In the genomic region with DNA sequence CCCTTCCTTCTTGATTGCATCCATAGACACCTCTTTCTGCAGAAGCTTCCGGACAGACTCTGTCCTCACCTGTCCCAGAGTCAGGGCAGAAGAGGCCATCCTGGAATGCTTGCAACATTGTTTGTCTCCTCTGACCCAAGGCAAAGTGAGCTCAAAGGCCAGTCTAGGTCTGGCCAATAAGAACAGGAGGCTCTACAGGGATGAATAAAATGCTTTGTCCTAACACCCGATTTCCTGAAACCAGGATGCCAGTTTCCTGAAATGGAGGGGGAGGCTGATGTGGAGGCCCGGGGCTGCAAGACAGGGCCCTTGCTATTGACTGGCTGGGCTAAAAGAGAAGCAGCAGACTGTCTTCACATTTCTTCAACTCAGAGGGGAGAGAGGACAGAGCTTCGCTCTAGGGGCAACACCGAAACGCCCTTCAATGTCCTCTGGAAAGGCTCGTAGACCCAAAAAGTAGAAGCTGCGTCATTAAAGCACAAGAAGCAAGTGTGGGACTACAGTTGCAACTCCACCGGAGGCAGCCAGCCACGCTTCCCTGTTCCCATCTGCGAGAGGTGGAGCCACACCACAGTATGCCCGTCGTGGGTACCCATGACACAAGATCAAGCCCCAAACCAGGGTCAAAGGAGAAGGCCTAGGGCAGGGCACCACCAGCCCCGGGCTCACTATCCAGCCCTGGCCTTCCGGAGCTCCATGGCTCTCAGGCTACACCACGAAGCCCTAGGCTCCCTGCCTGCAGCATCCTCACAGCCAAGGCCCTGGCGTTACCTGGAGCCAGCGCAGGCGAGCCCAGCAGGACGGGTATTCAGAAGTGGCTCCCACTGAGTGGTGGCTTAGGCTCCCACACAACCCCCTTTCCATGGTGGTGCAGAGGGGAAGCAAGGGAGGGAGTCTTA, we compare ENCODE assay signal across 20 cellular contexts.
"Had no signal": no experiment of that assay in that cellular context is flagged by ENCODE, and none has a peak within 500 bp of the region (broad histone marks: within the 10 kb centered on the region; RNA-seq: fewer than 3 reads in every experiment).

No MANE protein-coding gene starts in this region.

- H3K4me2 ChIP-seq: hepatocyte, SK-N-SH had no signal

- H3K9me3 ChIP-seq: mucosa of descending colon, prostate gland, SK-N-SH had no signal

- H3K9ac ChIP-seq: SK-N-SH had no signal

- H3K27me3 ChIP-seq: brain microvascular endothelial cell, hepatocyte had no signal

- DNase-seq: activated CD4-positive, alpha-beta T cell treated with anti-CD3 and anti-CD28 coated beads, Interleukin-2, amount 50 U/mL, for 48 hours; activated effector memory CD4-positive, alpha-beta T cell treated with anti-CD3 and anti-CD28 coated beads, Interleukin-2, amount 50 U/mL, for 16 hours; activated naive CD8-positive, alpha-beta T cell treated with anti-CD3 and anti-CD28 coated beads for 36 hours; activated T-cell treated with anti-CD3 and anti-CD28 coated beads, Interleukin-2, amount 50 U/mL, for 1 hour; brain microvascular endothelial cell; endodermal cell; islet precursor cell; mucosa of descending colon; naive thymus-derived CD8-positive, alpha-beta T cell; occipital lobe; SK-N-SH; small intestine; stimulated activated CD4-positive, alpha-beta T cell treated with anti-CD3 and anti-CD28 coated beads, Interleukin-4, amount 100 ng/mL, for 24 hours; stimulated activated naive CD4-positive, alpha-beta T cell treated with Interleukin-2 at 50 U/mL for 16 hours; T-cell; T1000; trophoblast cell had no signal

- ATAC-seq: mucosa of descending colon; naive thymus-derived CD8-positive, alpha-beta T cell; right cardiac atrium; T-cell had no signal

- H3K4me3 ChIP-seq: hepatocyte, mucosa of descending colon, prostate gland had no signal

- H3K27ac ChIP-seq: brain microvascular endothelial cell, hepatocyte, prostate gland had no signal

- H3K4me3 Mint-ChIP-seq: activated naive CD8-positive, alpha-beta T cell treated with anti-CD3 and anti-CD28 coated beads for 36 hours; endodermal cell; naive thymus-derived CD8-positive, alpha-beta T cell; T-cell had no signal

- H3K27me3 Mint-ChIP-seq: activated naive CD8-positive, alpha-beta T cell treated with anti-CD3 and anti-CD28 coated beads for 36 hours; naive thymus-derived CD8-positive, alpha-beta T cell; T-cell had no signal

- H3K9me3 Mint-ChIP-seq: activated naive CD8-positive, alpha-beta T cell treated with anti-CD3 and anti-CD28 coated beads for 36 hours; endodermal cell; naive thymus-derived CD8-positive, alpha-beta T cell; T-cell had no signal

- H3K4me1 ChIP-seq: prostate gland had no signal

- H3K4me1 Mint-ChIP-seq: activated naive CD8-positive, alpha-beta T cell treated with anti-CD3 and anti-CD28 coated beads for 36 hours; endodermal cell; T-cell had no signal

- H3K27ac Mint-ChIP-seq: activated naive CD8-positive, alpha-beta T cell treated with anti-CD3 and anti-CD28 coated beads for 36 hours; endodermal cell; T-cell had no signal

- H2AFZ ChIP-seq: hepatocyte had no signal
